8 cellular contexts compared by ENCODE assay signal in the genomic region with DNA sequence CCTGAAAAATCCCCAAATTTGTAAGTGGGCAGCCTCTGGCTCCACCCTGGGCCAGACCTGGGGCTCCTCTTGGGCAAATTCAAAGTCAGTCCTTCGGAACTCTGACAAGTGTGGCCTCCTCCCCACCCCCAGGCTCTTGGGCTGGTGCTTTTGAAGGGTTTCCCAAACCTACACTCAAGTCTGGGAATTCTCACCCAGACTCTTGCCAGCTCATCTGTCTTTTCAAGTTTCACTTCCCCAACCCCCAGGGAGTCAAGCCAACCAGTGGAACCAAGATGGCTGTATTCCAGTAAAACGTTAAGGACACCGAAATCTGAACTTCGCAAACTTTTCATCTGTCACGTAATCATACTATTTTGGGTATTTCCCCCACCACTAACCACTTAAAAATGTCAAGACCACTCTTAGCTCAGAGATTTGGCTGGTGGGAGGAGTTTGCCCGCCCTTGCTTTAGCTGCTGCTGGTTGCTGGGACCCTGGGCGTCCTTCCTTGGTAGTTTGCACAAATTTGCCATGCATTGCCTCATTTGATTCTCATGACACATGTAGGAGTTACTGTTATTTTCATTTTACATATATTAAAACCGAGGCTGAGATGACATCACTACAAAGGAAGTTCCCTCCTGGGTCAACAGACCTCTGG. TPM values are rescaled to one million over a fixed set of nuclear protein-coding genes. Genes with fewer than 3 reads are reported as not detected.
DNase-seq lines count a peak whose midpoint lies in the region; ATAC-seq, FAIRE-seq and TF ChIP-seq lines count a peak whose summit lies in the region.

No MANE protein-coding gene starts in this region.

- H3K9me3 Mint-ChIP-seq in activated naive CD4-positive, alpha-beta T cell treated with anti-CD3 and anti-CD28 coated beads for 36 hours = no peaks in the 10 kb centered on the region

- no peaks in the 10 kb centered on the region for H3K27me3 ChIP-seq in vagina

- H3K4me1 ChIP-seq in vagina = peaks cover 37% of the 10 kb centered on the region

- no peak for TF ChIP-seq CTCF in vagina (IDR thresholded peaks at IDR 0.05)

- CTCF ChIA-PET in activated naive CD4-positive, alpha-beta T cell treated with anti-CD3 and anti-CD28 coated beads for 36 hours (lab: Charles Lee) = interaction anchor here (0.7 to 1.5 kb wide), 4 partner anchors 16 to 40 kb away, joined by 3 to 4 read pairs (median 3); no protein-coding TSS in a partner anchor

- H3K9me3 ChIP-seq in vagina = no peaks in the 10 kb centered on the region

- H3K27ac Mint-ChIP-seq in activated naive CD4-positive, alpha-beta T cell treated with anti-CD3 and anti-CD28 coated beads for 36 hours = peak overlapping the region; percentile 99

- no peak for ATAC-seq in sciatic nerve

- no peak overlapping the region for H3K4me3 ChIP-seq in vagina

- peak overlapping the region; percentile 99 for H3K4me3 Mint-ChIP-seq in activated naive CD4-positive, alpha-beta T cell treated with anti-CD3 and anti-CD28 coated beads for 36 hours

- intact Hi-C loops in activated naive CD4-positive, alpha-beta T cell treated with anti-CD3 and anti-CD28 coated beads for 36 hours (cut with micrococcal nuclease) = loop anchor here (1.0 to 5.0 kb wide), 8 partner anchors 65 to 1388 kb away; partner anchors contain the start of genes OGDH, PPIA and TBRG4
- intact Hi-C loops in vagina (cut with DNase I) (loop anchor here (10.0 kb wide), 2 partner anchors 96 to 406 kb away; partner anchors contain the start of genes DDX56 and PURB), sciatic nerve (cut with DNase I) (no loop called here), posterior vena cava (cut with DNase I) (no loop called here)

- TF ChIP-seq POLR2A in GM12892 (IDR thresholded peaks at IDR 0.05; ENCODE audit: low read depth, low read length) (no peak), vagina (IDR thresholded peaks at IDR 0.05) (no peak)

- H3K4me1 Mint-ChIP-seq in activated naive CD4-positive, alpha-beta T cell treated with anti-CD3 and anti-CD28 coated beads for 36 hours (ENCODE audit: low read depth) = peaks cover 58% of the 10 kb centered on the region

- H3K27me3 Mint-ChIP-seq in activated naive CD4-positive, alpha-beta T cell treated with anti-CD3 and anti-CD28 coated beads for 36 hours (ENCODE audit: low read depth) = no peaks in the 10 kb centered on the region

- H3K36me3 Mint-ChIP-seq in activated naive CD4-positive, alpha-beta T cell treated with anti-CD3 and anti-CD28 coated beads for 36 hours (ENCODE audit: low read depth) = peaks cover 82% of the 10 kb centered on the region

- DNase-seq in GM12892 (ENCODE audit: insufficient read length) = no peak
- DNase-seq in HCEC 1CT = peak; percentile 23
- peak; percentile 47 for DNase-seq in NCI-H226
- DNase-seq in activated naive CD4-positive, alpha-beta T cell treated with anti-CD3 and anti-CD28 coated beads for 36 hours = peak; percentile 95
- DNase-seq in mesenteric fat pad (ENCODE audit: low spot score) = peak; percentile 86
- DNase-seq in vagina (ENCODE audit: extremely low spot score in 2 of 2) = no peak
- no peak for DNase-seq in sciatic nerve (ENCODE audit: low spot score)
- DNase-seq in posterior vena cava (ENCODE audit: low spot score) = no peak

- peak; percentile 86 for FAIRE-seq in GM12892 (lab: Jason Lieb, UNC)

- peaks cover 0 to 43% of the 10 kb centered on the region in 2 donors for H3K36me3 ChIP-seq in vagina

- peak overlapping the region; percentile 37 for H3K27ac ChIP-seq in vagina

RNA-seq across cellular contexts. Expression of gene MYO1G, which starts 1.7 kb away (rescaled TPM):
- polyA plus RNA-seq in GM12892 (2012; ENCODE audit: missing spikeins) = 137 TPM
- total RNA-seq in activated naive CD4-positive, alpha-beta T cell treated with anti-CD3 and anti-CD28 coated beads for 36 hours = 100 to 1,000 TPM; 391 to 406 TPM
- total RNA-seq in mesenteric fat pad (8.7 TPM), vagina (5.2 TPM), sciatic nerve (8.8 TPM), posterior vena cava (1 to 10 TPM; 4.9 to 6.3 TPM)

RNA-seq across cellular contexts. Expression of gene CCM2, which starts 19.5 kb away (rescaled TPM):
- 37.2 TPM for polyA plus RNA-seq in GM12892 (2012; ENCODE audit: missing spikeins)
- 10 to 100 TPM; 87.9 to 88.3 TPM for total RNA-seq in activated naive CD4-positive, alpha-beta T cell treated with anti-CD3 and anti-CD28 coated beads for 36 hours
- 53.2 TPM for total RNA-seq in mesenteric fat pad
- 44.2 TPM for total RNA-seq in vagina
- 42.9 TPM for total RNA-seq in sciatic nerve
- 10 to 100 TPM; 31.8 to 36.9 TPM for total RNA-seq in posterior vena cava

Comparison
In these comparisons a context has a peak if more than half of its experiments do, and no peak if none do; other contexts are left out.
1. DNase-seq: peak in HCEC 1CT (single experiment), NCI-H226 (single experiment), activated naive CD4-positive, alpha-beta T cell treated with anti-CD3 and anti-CD28 coated beads for 36 hours (single experiment) and mesenteric fat pad (single experiment); none in GM12892 (single experiment), vagina (0 of 2), sciatic nerve (single experiment) and posterior vena cava (single experiment).
2. RNA of gene MYO1G, which starts 1.7 kb away (total RNA-seq): 391 to 406 TPM in activated naive CD4-positive, alpha-beta T cell treated with anti-CD3 and anti-CD28 coated beads for 36 hours; 8.8 TPM in sciatic nerve (single experiment), 8.7 TPM in mesenteric fat pad (single experiment), 4.9 to 6.3 TPM in posterior vena cava and 5.2 TPM in vagina (single experiment); every median in the first group is over 10 times any median in the second.
3. intact Hi-C loops: an anchor here in activated naive CD4-positive, alpha-beta T cell treated with anti-CD3 and anti-CD28 coated beads for 36 hours (1.0 to 5.0 kb wide) and vagina (10.0 kb wide); none called in sciatic nerve and posterior vena cava.